ENCODE assay signal across 9 cellular contexts in the genomic region with DNA sequence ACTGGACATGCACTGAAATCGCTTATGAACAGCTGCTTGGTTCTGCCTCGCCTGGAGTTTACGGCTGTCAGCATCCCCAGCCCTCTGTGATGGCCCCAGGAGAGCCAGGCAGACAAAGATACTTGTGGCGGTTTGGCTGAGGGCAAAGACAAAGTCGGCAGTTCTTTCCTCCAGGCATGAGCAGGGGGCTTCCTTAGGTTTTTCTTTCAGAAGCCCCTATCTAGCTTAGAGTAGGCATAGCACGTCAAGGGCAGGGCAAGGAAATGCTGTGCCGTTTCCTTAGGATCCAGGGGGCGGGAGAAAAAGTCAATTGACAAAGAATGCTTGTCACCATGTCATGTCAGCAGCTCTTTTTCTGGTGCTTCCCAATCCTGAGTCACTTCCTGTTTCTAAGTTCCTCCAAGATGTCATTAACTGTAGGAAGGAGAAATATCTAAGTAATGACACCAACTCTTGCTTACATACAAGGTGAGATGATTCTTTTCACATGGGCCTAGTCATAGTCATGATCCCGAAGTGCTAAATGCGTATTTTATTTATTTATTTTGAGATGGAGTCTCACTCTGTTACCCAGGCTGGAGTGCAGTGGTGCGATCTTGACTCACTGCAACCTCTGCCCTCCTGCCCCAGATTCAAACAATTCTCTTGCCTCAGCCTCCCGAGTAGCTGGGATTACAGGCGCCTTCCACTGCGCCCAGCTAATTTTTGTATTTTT. TPM values are rescaled to one million over a fixed set of nuclear protein-coding genes. Genes with fewer than 3 reads are reported as not detected.
DNase-seq lines count a peak whose midpoint lies in the region; ATAC-seq lines count a peak whose summit lies in the region.
"Had no signal": no experiment of that assay in that cellular context is flagged by ENCODE, and none has a peak within 500 bp of the region (broad histone marks: within the 10 kb centered on the region; RNA-seq: fewer than 3 reads in every experiment).

No MANE protein-coding gene starts in this region.

- H3K36me3 ChIP-seq in SJCRH30 (peaks cover 12% of the 10 kb centered on the region), rectal smooth muscle tissue (ENCODE audit: control insufficient read depth, insufficient read depth, low read length) (no peaks in the 10 kb centered on the region)

- DNase-seq in GM04503 (ENCODE audit: low read depth): peak; percentile 83
- DNase-seq in SJCRH30: peak; percentile 60 to 76
- peak; percentile 37 for DNase-seq in fibroblast of the conjunctiva (ENCODE audit: low read depth)
- DNase-seq in 8988T: no peak
- DNase-seq in activated naive CD4-positive, alpha-beta T cell treated with anti-CD3 and anti-CD28 coated beads, Interleukin-2, amount 50 U/mL, for 16 hours: no peak

- H3K27me3 ChIP-seq in SJCRH30 (no peaks in the 10 kb centered on the region), rectal smooth muscle tissue (ENCODE audit: control insufficient read depth, insufficient read depth, low read length) (no peaks in the 10 kb centered on the region)

- ATAC-seq in HG03045 (IDR thresholded peaks at IDR 0.05; ENCODE audit: unreplicated experiment): no peak
- no peak for ATAC-seq in HG03097 (IDR thresholded peaks at IDR 0.05; ENCODE audit: low FRiP score, unreplicated experiment)

- H3K4me3 ChIP-seq in SJCRH30: peak overlapping the region; percentile 26
- H3K4me3 ChIP-seq in rectal smooth muscle tissue (ENCODE audit: low read length): no peak overlapping the region

- H3K4me1 ChIP-seq in SJCRH30 (peaks cover 15% of the 10 kb centered on the region), rectal smooth muscle tissue (ENCODE audit: control insufficient read depth, insufficient read depth, low read length) (peaks cover 27% of the 10 kb centered on the region)

- H3K9me3 ChIP-seq in SJCRH30 (replicated peaks): no peaks in the 10 kb centered on the region

- H3K27ac ChIP-seq in SJCRH30: peak overlapping the region; percentile 74
- H3K27ac ChIP-seq in rectal smooth muscle tissue (ENCODE audit: low read depth, low read length): peak overlapping the region; percentile 74

- H3K9ac ChIP-seq in rectal smooth muscle tissue (ENCODE audit: low read length): no peak overlapping the region

RNA-seq across cellular contexts. Expression of a gene that starts 35.2 kb away (rescaled TPM):
- total RNA-seq in SJCRH30 (2014; rRNA removed; shearing (Covaris generic)): 45.9 and 47.4 TPM in 2 replicates

RNA-seq across cellular contexts. Expression of a gene that starts 36.1 kb away (rescaled TPM):
- total RNA-seq in SJCRH30 (2014; rRNA removed; shearing (Covaris generic)): 0.73 and 0.79 TPM in 2 replicates

RNA-seq across cellular contexts. Expression of a gene that starts 52.8 kb away (rescaled TPM):
- not detected in 2 replicates for total RNA-seq in SJCRH30 (2014; rRNA removed; shearing (Covaris generic))
- total RNA-seq: dermis microvascular lymphatic vessel endothelial cell had no signal

Comparison
In these comparisons a context has a peak if more than half of its experiments do, and no peak if none do; other contexts are left out.
1. DNase-seq: peak in GM04503 (single experiment), SJCRH30 (2 of 2) and fibroblast of the conjunctiva (single experiment); none in 8988T (single experiment) and activated naive CD4-positive, alpha-beta T cell treated with anti-CD3 and anti-CD28 coated beads, Interleukin-2, amount 50 U/mL, for 16 hours (single experiment).